ENCODE assay signal across 8 cellular contexts in the genomic region with DNA sequence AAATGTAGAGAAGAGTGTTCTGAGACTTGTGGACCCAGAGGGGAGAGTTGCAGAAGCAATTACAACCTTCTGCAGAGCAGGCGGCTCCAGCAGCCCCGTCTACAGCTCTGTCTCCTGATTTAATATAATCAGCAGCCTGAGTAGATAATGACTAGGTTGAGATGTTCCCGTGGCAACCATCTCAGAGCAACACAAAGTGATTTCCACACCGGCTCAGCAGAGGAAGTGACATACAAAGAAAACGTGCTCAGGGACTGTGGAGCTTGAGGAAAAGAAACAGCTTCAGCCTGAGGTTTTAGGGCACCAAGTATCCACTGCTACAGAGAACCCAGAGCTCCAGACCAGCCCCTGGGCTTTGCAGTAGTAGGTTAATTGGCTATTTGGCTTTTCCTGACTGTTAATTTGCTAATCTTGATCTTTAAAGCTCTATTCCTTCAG.
DNase-seq lines count a peak whose midpoint lies in the region; ATAC-seq and TF ChIP-seq lines count a peak whose summit lies in the region.

No MANE protein-coding gene starts in this region.

- peak overlapping the region; percentile 77 for H2AFZ ChIP-seq in Loucy (ENCODE audit: low read length)

- TF ChIP-seq CTCF in AG10803 (conservative IDR thresholded peaks at IDR 0.05; ENCODE audit: low read length), result no peak
- no peak for TF ChIP-seq CTCF in Loucy (conservative IDR thresholded peaks at IDR 0.05; ENCODE audit: low read length)
- TF ChIP-seq CTCF in osteocyte (IDR thresholded peaks at IDR 0.05), result no peak

- H3K4me1 Mint-ChIP-seq in osteocyte (ENCODE audit: unreplicated experiment), result peaks cover 12% of the 10 kb centered on the region

- H4K20me1 ChIP-seq in Loucy (ENCODE audit: insufficient read depth, low read length, poor library complexity, severe bottlenecking), result no peaks in the 10 kb centered on the region

- no peak overlapping the region for H3K4me3 ChIP-seq in AG10803 (ENCODE audit: low read length)
- H3K4me3 ChIP-seq in Loucy (ENCODE audit: low read length, poor library complexity, severe bottlenecking), result no peak overlapping the region

- H3K4me2 ChIP-seq in Loucy (ENCODE audit: low read depth, low read length, poor library complexity, severe bottlenecking), result no peak overlapping the region

- peaks cover 8% of the 10 kb centered on the region for H3K36me3 Mint-ChIP-seq in osteocyte (ENCODE audit: unreplicated experiment)

- H3K9me3 ChIP-seq in Loucy (ENCODE audit: insufficient read depth, low read depth, low read length), result no peaks in the 10 kb centered on the region

- peak overlapping the region; percentile 33 for H3K27ac Mint-ChIP-seq in osteocyte (ENCODE audit: unreplicated experiment)

- H3K9me2 ChIP-seq in Loucy (replicated peaks; ENCODE audit: low read depth, low read length), result no peaks in the 10 kb centered on the region

- H3K4me1 ChIP-seq in Loucy (ENCODE audit: insufficient read depth, low read length, poor library complexity, severe bottlenecking), result no peaks in the 10 kb centered on the region

- no peaks in the 10 kb centered on the region for H3F3A ChIP-seq in Loucy (ENCODE audit: low read depth)

- H3K9ac ChIP-seq in Loucy (ENCODE audit: low read depth, low read length, poor library complexity, severe bottlenecking), result no peak overlapping the region

- no peak for ATAC-seq in GM21381 (IDR thresholded peaks at IDR 0.05; ENCODE audit: unreplicated experiment)

- DNase-seq in AG10803 (ENCODE audit: low read depth) (peak; percentile 85), RKO (ENCODE audit: low spot score) (peak; percentile 26), fibroblast of peridontal ligament (ENCODE audit: extremely low read depth) (peak; percentile 95), osteocyte (ENCODE audit: extremely low spot score, unreplicated experiment) (no peak), NCI-H2171 treated with DMSO at 0.1 percent for 48 hours (lab: John Stamatoyannopoulos, UW) (no peak), GM19238 (ENCODE audit: insufficient read length, low spot score) (no peak)

- H3K4me3 Mint-ChIP-seq in osteocyte (ENCODE audit: unreplicated experiment), result no peak overlapping the region

- no peaks in the 10 kb centered on the region for H3K27me3 Mint-ChIP-seq in osteocyte (ENCODE audit: unreplicated experiment)

- no peaks in the 10 kb centered on the region for H3K79me2 ChIP-seq in Loucy (ENCODE audit: insufficient read depth, low read length)

- H3K36me3 ChIP-seq in Loucy (ENCODE audit: insufficient read depth, low read length), result no peaks in the 10 kb centered on the region

- no peaks in the 10 kb centered on the region for H3K9me3 Mint-ChIP-seq in osteocyte (ENCODE audit: unreplicated experiment)

- no peaks in the 10 kb centered on the region for H3K27me3 ChIP-seq in Loucy (ENCODE audit: insufficient read depth, low read length, poor library complexity, severe bottlenecking)

Comparison
In these comparisons a context has a peak if more than half of its experiments do, and no peak if none do; other contexts are left out.
1. DNase-seq: peak in AG10803 (single experiment), RKO (single experiment) and fibroblast of peridontal ligament (single experiment); none in osteocyte (single experiment), NCI-H2171 treated with DMSO at 0.1 percent for 48 hours (single experiment) and GM19238 (single experiment).